In genomic region chr1:111593403-111594127, GRCh38 we compare ENCODE assay signal across 8 cellular contexts. TPM values are rescaled to one million over a fixed set of nuclear protein-coding genes. Genes with fewer than 3 reads are reported as not detected.
DNase-seq lines count a peak whose midpoint lies in the region; ATAC-seq and TF ChIP-seq lines count a peak whose summit lies in the region.

No MANE protein-coding gene starts in this region.

- H3K27me3 ChIP-seq in SJSA1 (replicated peaks) (no peaks in the 10 kb centered on the region), foreskin keratinocyte (no peaks in the 10 kb centered on the region), skeletal muscle satellite cell (ENCODE audit: control insufficient read depth, insufficient read depth, low read length) (peaks cover 6% of the 10 kb centered on the region)

- DNase-seq in SJSA1 (ENCODE audit: low read depth in 1 of 2, low spot score in 2 of 2) (no peak), foreskin keratinocyte (peak in 1 of 2 donors; percentile 29), NCI-H2227 treated with DMSO at 0.1 percent for 48 hours (lab: John Stamatoyannopoulos, UW) (no peak), iPS-NIHi11 (ENCODE audit: low spot score) (no peak)

- H3K36me3 ChIP-seq in SJSA1 (no peaks in the 10 kb centered on the region), skeletal muscle satellite cell (ENCODE audit: insufficient read depth, low read length) (no peaks in the 10 kb centered on the region)

- H3K27ac ChIP-seq in SJSA1: peak overlapping the region; percentile 39; the same call in 1 of the 2 replicates
- H3K27ac ChIP-seq in foreskin keratinocyte: peak overlapping the region; percentile 57

- H3K4me3 ChIP-seq in SJSA1 (no peak overlapping the region), skeletal muscle satellite cell (ENCODE audit: low read length) (peak overlapping the region; percentile 49)

- H3K9me3 ChIP-seq in SJSA1 (replicated peaks) (no peaks in the 10 kb centered on the region), skeletal muscle satellite cell (replicated peaks; ENCODE audit: low read length) (no peaks in the 10 kb centered on the region)

- no peak for TF ChIP-seq CTCF in foreskin keratinocyte (conservative IDR thresholded peaks at IDR 0.05)

- peak overlapping the region; percentile 74 for H3K4me2 ChIP-seq in skeletal muscle satellite cell (ENCODE audit: low read length)

- ATAC-seq in GM19467 (IDR thresholded peaks at IDR 0.05; ENCODE audit: unreplicated experiment): peak; percentile 5
- peak; percentile 43 for ATAC-seq in foreskin keratinocyte
- no peak for ATAC-seq in HG03196 (IDR thresholded peaks at IDR 0.05; ENCODE audit: unreplicated experiment)
- no peak for ATAC-seq in GM18868 (IDR thresholded peaks at IDR 0.05; ENCODE audit: unreplicated experiment)

- H3K4me1 ChIP-seq in SJSA1 (replicated peaks): peaks cover 21% of the 10 kb centered on the region
- peaks cover 18% of the 10 kb centered on the region for H3K4me1 ChIP-seq in foreskin keratinocyte
- H3K4me1 ChIP-seq in skeletal muscle satellite cell (ENCODE audit: control insufficient read depth, insufficient read depth, low read length): peaks cover 18% of the 10 kb centered on the region

- peak overlapping the region; percentile 10 for H3K9ac ChIP-seq in skeletal muscle satellite cell (ENCODE audit: low read depth, low read length)

RNA-seq across cellular contexts. Expression of gene RAP1A, which starts 26.0 kb away (rescaled TPM):
- 42.6 and 48.5 TPM in 2 replicates for total RNA-seq in SJSA1 (2014; rRNA removed; shearing (Covaris generic))
- 39.3 and 42.1 TPM in 2 replicates for total RNA-seq in foreskin keratinocyte
- polyA plus RNA-seq in foreskin keratinocyte: 43.0 and 53.2 TPM in 2 replicates
- total RNA-seq in skeletal muscle satellite cell (2012; rRNA removed): 15.1 and 18.0 TPM in 2 replicates

Comparison
In these comparisons a context has a peak if more than half of its experiments do, and no peak if none do; other contexts are left out.
1. ATAC-seq: peak in GM19467 (single experiment) and foreskin keratinocyte (single experiment); none in HG03196 (single experiment) and GM18868 (single experiment).